In genomic region chr18:68426731-68427315, GRCh38 we compare ENCODE assay signal across 24 cellular contexts.
DNase-seq lines count a peak whose midpoint lies in the region; ATAC-seq and TF ChIP-seq lines count a peak whose summit lies in the region.
"Had no signal": no experiment of that assay in that cellular context is flagged by ENCODE, and none has a peak within 500 bp of the region (broad histone marks: within the 10 kb centered on the region; RNA-seq: fewer than 3 reads in every experiment).

No MANE protein-coding gene starts in this region.

- H4K20me1 ChIP-seq in fibroblast of lung (ENCODE audit: control insufficient read depth, extremely low read depth, insufficient read depth, low read length) (no peaks in the 10 kb centered on the region), osteoblast (ENCODE audit: insufficient read depth, low read length) (no peaks in the 10 kb centered on the region)

- H3K4me3 Mint-ChIP-seq in activated CD8-positive, alpha-beta memory T cell treated with anti-CD3 and anti-CD28 coated beads, Interleukin-2, amount 10 ng/mL, durations not matched to agents 7 days and 5 days, result no peak overlapping the region
- H3K4me3 Mint-ChIP-seq: activated T-cell treated with anti-CD3 and anti-CD28 coated beads, Interleukin-2, amount 50 U/mL, for 4 hours; IgD-negative memory B cell; naive thymus-derived CD4-positive, alpha-beta T cell; stimulated activated memory B cell treated with anti-CD40 and anti-IgM and Interleukin-4, amounts not matched to agents 10 μg/mL and 1 μg/mL and 100 μg/mL, for 72 hours had no signal

- H3K4me2 ChIP-seq in fibroblast of lung (ENCODE audit: extremely low read depth, insufficient read depth, low read length) (no peak overlapping the region), osteoblast (ENCODE audit: insufficient read depth, low read length) (no peak overlapping the region)

- no peak overlapping the region for H2AFZ ChIP-seq in fibroblast of lung (ENCODE audit: low read length)
- H2AFZ ChIP-seq in osteoblast (ENCODE audit: low read length), result peak overlapping the region; percentile 66

- H3K4me1 ChIP-seq in fibroblast of lung (ENCODE audit: control insufficient read depth, extremely low read depth, insufficient read depth, low read length) (peaks cover 12% of the 10 kb centered on the region), osteoblast (ENCODE audit: insufficient read depth, low read length) (peaks cover 35% of the 10 kb centered on the region)
- H3K4me1 ChIP-seq: Caco-2, spleen had no signal

- H3K27ac ChIP-seq in fibroblast of lung (ENCODE audit: insufficient read depth, low read length), result no peak overlapping the region
- H3K27ac ChIP-seq in osteoblast (ENCODE audit: low read depth, low read length), result peak overlapping the region; percentile 36
- H3K27ac ChIP-seq: esophagus squamous epithelium, spleen had no signal

- H3K27me3 Mint-ChIP-seq in activated CD8-positive, alpha-beta memory T cell treated with anti-CD3 and anti-CD28 coated beads, Interleukin-2, amount 10 ng/mL, durations not matched to agents 7 days and 5 days, result no peaks in the 10 kb centered on the region
- H3K27me3 Mint-ChIP-seq: IgD-negative memory B cell; stimulated activated memory B cell treated with anti-CD40 and anti-IgM and Interleukin-4, amounts not matched to agents 10 μg/mL and 1 μg/mL and 100 μg/mL, for 72 hours had no signal

- H3K36me3 ChIP-seq in fibroblast of lung (ENCODE audit: control insufficient read depth, insufficient read depth, low read length), result no peaks in the 10 kb centered on the region
- H3K36me3 ChIP-seq in osteoblast (ENCODE audit: insufficient read depth, low read length), result no peaks in the 10 kb centered on the region
- H3K36me3 ChIP-seq: esophagus squamous epithelium, spleen had no signal

- no peak for ATAC-seq in activated CD8-positive, alpha-beta memory T cell treated with anti-CD3 and anti-CD28 coated beads, Interleukin-2, amount 10 ng/mL, durations not matched to agents 7 days and 5 days
- ATAC-seq: activated T-cell treated with anti-CD3 and anti-CD28 coated beads, Interleukin-2, amount 50 U/mL, for 4 hours; left colon; naive thymus-derived CD4-positive, alpha-beta T cell; Panc1; stimulated activated memory B cell treated with anti-CD40 and anti-IgM and Interleukin-4, amounts not matched to agents 10 μg/mL and 1 μg/mL and 100 μg/mL, for 72 hours had no signal

- CTCF ChIA-PET in activated CD8-positive, alpha-beta memory T cell treated with anti-CD3 and anti-CD28 coated beads, Interleukin-2, amount 10 ng/mL, durations not matched to agents 7 days and 5 days (lab: Charles Lee), result no interaction called here

- H3K9me3 Mint-ChIP-seq in activated CD8-positive, alpha-beta memory T cell treated with anti-CD3 and anti-CD28 coated beads, Interleukin-2, amount 10 ng/mL, durations not matched to agents 7 days and 5 days (ENCODE audit: low read depth), result peaks cover 3% of the 10 kb centered on the region
- H3K9me3 Mint-ChIP-seq: activated T-cell treated with anti-CD3 and anti-CD28 coated beads, Interleukin-2, amount 50 U/mL, for 4 hours; stimulated activated memory B cell treated with anti-CD40 and anti-IgM and Interleukin-4, amounts not matched to agents 10 μg/mL and 1 μg/mL and 100 μg/mL, for 72 hours had no signal

- DNase-seq in DMS 273 treated with DMSO at 0.1 percent for 48 hours (lab: John Stamatoyannopoulos, UW), result peak; percentile 58
- DNase-seq in NCI-H524 treated with DMSO at 0.1 percent for 48 hours (lab: John Stamatoyannopoulos, UW), result peak; percentile 24
- peak; percentile 37 to 81 for DNase-seq in fibroblast of lung (ENCODE audit: low read depth in 2 of 2)
- peak; percentile 31 for DNase-seq in osteoblast (ENCODE audit: insufficient read length, low spot score, missing footprints)
- DNase-seq in NCI-H345 (lab: John Stamatoyannopoulos, UW), result no peak
- no peak for DNase-seq in middle frontal gyrus (ENCODE audit: extremely low spot score, low spot score)
- DNase-seq in activated CD8-positive, alpha-beta memory T cell treated with anti-CD3 and anti-CD28 coated beads, Interleukin-2, amount 10 ng/mL, durations not matched to agents 7 days and 5 days, result no peak
- DNase-seq: activated CD4-positive, alpha-beta T cell treated with anti-CD3 and anti-CD28 coated beads for 1 hour; activated T-cell treated with anti-CD3 and anti-CD28 coated beads, Interleukin-2, amount 50 U/mL, for 4 hours; amygdala; C1 segment of cervical spinal cord; Caco-2; esophagus squamous epithelium; left colon; mesendoderm; naive thymus-derived CD4-positive, alpha-beta T cell; NCI-H2107; NCI-H510A; spleen; stimulated activated CD4-positive, alpha-beta T cell treated with anti-CD3 and anti-CD28 coated beads, Interleukin-2, amount 100 ng/mL, for 48 hours; T-helper 1 cell had no signal

- TF ChIP-seq CTCF in fibroblast of lung (conservative IDR thresholded peaks at IDR 0.05 in 1 of 2, IDR thresholded peaks at IDR 0.05 in 1 of 2; ENCODE audit: low read depth in 1 of 2, low read length in 2 of 2), result no peak
- TF ChIP-seq CTCF in osteoblast (IDR thresholded peaks at IDR 0.05; ENCODE audit: extremely low read depth, low read depth, low read length), result no peak

- no peaks in the 10 kb centered on the region for H3K79me2 ChIP-seq in fibroblast of lung (ENCODE audit: control insufficient read depth, insufficient read depth, low read length)
- H3K79me2 ChIP-seq in osteoblast (ENCODE audit: insufficient read depth, low read length), result no peaks in the 10 kb centered on the region

- H3K4me3 ChIP-seq in fibroblast of lung (replicated peaks in 1 of 4; ENCODE audit: control extremely low read depth in 1 of 4, insufficient read depth in 1 of 4, low read depth in 3 of 4, low read length in 4 of 4) (no peak overlapping the region), osteoblast (ENCODE audit: insufficient read depth, low read length) (no peak overlapping the region)
- H3K4me3 ChIP-seq: esophagus squamous epithelium, spleen had no signal

- no peaks in the 10 kb centered on the region for H3K9me3 ChIP-seq in fibroblast of lung (ENCODE audit: control insufficient read depth, insufficient read depth, low read depth, low read length)
- peaks cover 1% of the 10 kb centered on the region for H3K9me3 ChIP-seq in osteoblast (ENCODE audit: low read depth, low read length)
- H3K9me3 ChIP-seq: Caco-2 had no signal

- H3K27me3 ChIP-seq in fibroblast of lung (ENCODE audit: control insufficient read depth, insufficient read depth, low read length) (no peaks in the 10 kb centered on the region), osteoblast (ENCODE audit: insufficient read depth, low read length) (no peaks in the 10 kb centered on the region)
- H3K27me3 ChIP-seq: esophagus squamous epithelium, spleen had no signal

- H3K36me3 Mint-ChIP-seq in activated CD8-positive, alpha-beta memory T cell treated with anti-CD3 and anti-CD28 coated beads, Interleukin-2, amount 10 ng/mL, durations not matched to agents 7 days and 5 days, result no peaks in the 10 kb centered on the region
- H3K36me3 Mint-ChIP-seq: IgD-negative memory B cell; naive thymus-derived CD4-positive, alpha-beta T cell; stimulated activated memory B cell treated with anti-CD40 and anti-IgM and Interleukin-4, amounts not matched to agents 10 μg/mL and 1 μg/mL and 100 μg/mL, for 72 hours had no signal

- no peak overlapping the region for H3K9ac ChIP-seq in fibroblast of lung (ENCODE audit: insufficient read depth, low read length)

- no peak overlapping the region for H3K27ac Mint-ChIP-seq in activated CD8-positive, alpha-beta memory T cell treated with anti-CD3 and anti-CD28 coated beads, Interleukin-2, amount 10 ng/mL, durations not matched to agents 7 days and 5 days
- H3K27ac Mint-ChIP-seq: IgD-negative memory B cell; naive thymus-derived CD4-positive, alpha-beta T cell; stimulated activated memory B cell treated with anti-CD40 and anti-IgM and Interleukin-4, amounts not matched to agents 10 μg/mL and 1 μg/mL and 100 μg/mL, for 72 hours had no signal

- H3K4me1 Mint-ChIP-seq in activated CD8-positive, alpha-beta memory T cell treated with anti-CD3 and anti-CD28 coated beads, Interleukin-2, amount 10 ng/mL, durations not matched to agents 7 days and 5 days, result no peaks in the 10 kb centered on the region
- H3K4me1 Mint-ChIP-seq: IgD-negative memory B cell; naive thymus-derived CD4-positive, alpha-beta T cell; stimulated activated memory B cell treated with anti-CD40 and anti-IgM and Interleukin-4, amounts not matched to agents 10 μg/mL and 1 μg/mL and 100 μg/mL, for 72 hours had no signal

Comparison
In these comparisons a context has a peak if more than half of its experiments do, and no peak if none do; other contexts are left out.
1. DNase-seq: peak in DMS 273 treated with DMSO at 0.1 percent for 48 hours (single experiment), NCI-H524 treated with DMSO at 0.1 percent for 48 hours (single experiment), fibroblast of lung (2 of 2) and osteoblast (single experiment); none in NCI-H345 (single experiment), middle frontal gyrus (single experiment) and activated CD8-positive, alpha-beta memory T cell treated with anti-CD3 and anti-CD28 coated beads, Interleukin-2, amount 10 ng/mL, durations not matched to agents 7 days and 5 days (single experiment).